Comparison of ENCODE assay signal across 8 cellular contexts in the genomic region with DNA sequence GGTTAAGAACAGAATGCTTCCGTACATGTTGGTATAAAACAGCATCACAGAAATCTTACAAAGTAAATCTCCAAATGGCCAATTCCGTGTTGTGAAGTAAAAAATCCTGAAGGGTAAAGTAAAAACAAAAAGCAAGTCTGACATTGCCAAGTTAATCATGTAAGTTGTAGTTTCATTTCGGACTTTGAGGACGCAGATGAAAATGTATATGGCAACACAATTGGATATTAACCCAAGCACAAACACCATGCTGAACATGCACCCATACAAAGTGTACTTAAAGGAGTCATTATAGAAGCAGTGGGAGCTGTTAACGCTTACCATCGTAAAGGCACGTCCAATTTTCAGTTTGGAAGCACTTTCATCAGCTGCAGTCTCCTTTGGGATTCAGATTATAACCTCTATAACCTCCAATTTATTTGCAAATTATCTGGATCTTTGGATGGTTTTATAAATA. TPM values are rescaled to one million over a fixed set of nuclear protein-coding genes. Genes with fewer than 3 reads are reported as not detected.
A peak's percentile ranks its signal among the peaks of the same experiment; 100 is the strongest.
DNase-seq lines count a peak whose midpoint lies in the region; ATAC-seq and TF ChIP-seq lines count a peak whose summit lies in the region.

No MANE protein-coding gene starts in this region.

- POLR2A ChIA-PET in activated B cell treated with CpG ODN at 0.5 μM for 24 hours (lab: Charles Lee): no interaction called here

- no peak overlapping the region for H3K27ac Mint-ChIP-seq in activated B cell treated with CpG ODN at 0.5 μM for 24 hours
- H3K27ac Mint-ChIP-seq in glutamatergic neuron (ENCODE audit: unreplicated experiment): no peak overlapping the region
- H3K27ac Mint-ChIP-seq in progenitor cell of endocrine pancreas: peak overlapping the region; percentile 99

- CTCF ChIA-PET in activated B cell treated with CpG ODN at 0.5 μM for 24 hours (lab: Charles Lee): no interaction called here

- TF ChIP-seq CTCF in activated B cell treated with CpG ODN at 0.5 μM for 24 hours (IDR thresholded peaks at IDR 0.05): no peak
- no peak for TF ChIP-seq CTCF in glutamatergic neuron (IDR thresholded peaks at IDR 0.05; ENCODE audit: partially characterized antibody, unreplicated experiment)
- no peak for TF ChIP-seq CTCF in progenitor cell of endocrine pancreas (IDR thresholded peaks at IDR 0.05; ENCODE audit: unreplicated experiment)

- H3K27me3 Mint-ChIP-seq in activated B cell treated with CpG ODN at 0.5 μM for 24 hours (no peaks in the 10 kb centered on the region), glutamatergic neuron (ENCODE audit: unreplicated experiment) (no peaks in the 10 kb centered on the region), progenitor cell of endocrine pancreas (no peaks in the 10 kb centered on the region)

- DNase-seq in ELR (ENCODE audit: low read depth) (peak; percentile 45), activated B cell treated with CpG ODN at 0.5 μM for 24 hours (no peak), glutamatergic neuron (no peak), progenitor cell of endocrine pancreas (ENCODE audit: low spot score, unreplicated experiment) (no peak), iPS-NIHi11 (ENCODE audit: low spot score) (no peak), NCI-H345 treated with DMSO at 0.1 percent for 48 hours (lab: John Stamatoyannopoulos, UW; ENCODE audit: unreplicated experiment) (no peak)

- H3K9me3 Mint-ChIP-seq in activated B cell treated with CpG ODN at 0.5 μM for 24 hours (no peaks in the 10 kb centered on the region), glutamatergic neuron (ENCODE audit: unreplicated experiment) (no peaks in the 10 kb centered on the region), progenitor cell of endocrine pancreas (ENCODE audit: low read depth) (no peaks in the 10 kb centered on the region)

- intact Hi-C loops in activated B cell treated with CpG ODN at 0.5 μM for 24 hours (cut with micrococcal nuclease): no loop called here

- H3K4me3 Mint-ChIP-seq in activated B cell treated with CpG ODN at 0.5 μM for 24 hours (peak overlapping the region; percentile 39), glutamatergic neuron (ENCODE audit: unreplicated experiment) (peak overlapping the region; percentile 74), progenitor cell of endocrine pancreas (ENCODE audit: low read depth) (peak overlapping the region; percentile 96)

- H3K4me1 Mint-ChIP-seq in activated B cell treated with CpG ODN at 0.5 μM for 24 hours (peaks cover 16% of the 10 kb centered on the region), glutamatergic neuron (ENCODE audit: low read depth, unreplicated experiment) (peaks cover 14% of the 10 kb centered on the region), progenitor cell of endocrine pancreas (ENCODE audit: low read depth) (peaks cover 23% of the 10 kb centered on the region)

- no peak for ATAC-seq in activated B cell treated with CpG ODN at 0.5 μM for 24 hours (ENCODE audit: low read depth)
- ATAC-seq in GM21786 (IDR thresholded peaks at IDR 0.05; ENCODE audit: unreplicated experiment): no peak
- no peak for ATAC-seq in GM21447 (IDR thresholded peaks at IDR 0.05; ENCODE audit: unreplicated experiment)

- H3K36me3 Mint-ChIP-seq in activated B cell treated with CpG ODN at 0.5 μM for 24 hours (ENCODE audit: low read depth) (peaks cover 56% of the 10 kb centered on the region), glutamatergic neuron (ENCODE audit: unreplicated experiment) (peaks cover 8% of the 10 kb centered on the region), progenitor cell of endocrine pancreas (ENCODE audit: insufficient read depth) (peaks cover 12% of the 10 kb centered on the region)

RNA-seq across cellular contexts. Expression of gene LPAR6, which starts 0.8 kb away (rescaled TPM):
- total RNA-seq in activated B cell treated with CpG ODN at 0.5 μM for 24 hours: 0.15 TPM in 1 of 2 replicates, not detected in the other
- total RNA-seq in glutamatergic neuron (ENCODE audit: unreplicated experiment): 1.1 TPM
- 27.2 and 27.7 TPM in 2 replicates for total RNA-seq in progenitor cell of endocrine pancreas

Comparison
In these comparisons a context has a peak if more than half of its experiments do, and no peak if none do; other contexts are left out.
1. H3K4me3 Mint-ChIP-seq: peak in every context shown above with its lines; median percentile 96 in progenitor cell of endocrine pancreas; 74 in glutamatergic neuron; 39 in activated B cell treated with CpG ODN at 0.5 μM for 24 hours.
2. RNA of gene LPAR6, which starts 0.8 kb away (total RNA-seq): 27.2 to 27.7 TPM in progenitor cell of endocrine pancreas; 1.1 TPM in glutamatergic neuron (single experiment) and 0.15 TPM in activated B cell treated with CpG ODN at 0.5 μM for 24 hours; every median in the first group is over 10 times any median in the second.